In genomic region chr10:110226926-110227641, GRCh38 we compare ENCODE assay signal across 8 cellular contexts. TPM values are rescaled to one million over a fixed set of nuclear protein-coding genes. Genes with fewer than 3 reads are reported as not detected.
A peak's percentile ranks its signal among the peaks of the same experiment; 100 is the strongest.
DNase-seq lines count a peak whose midpoint lies in the region; ATAC-seq and TF ChIP-seq lines count a peak whose summit lies in the region.

No MANE protein-coding gene starts in this region.

- H3K4me1 ChIP-seq in right atrium auricular region (peaks cover 0 to 42% of the 10 kb centered on the region in 2 donors), prostate gland (replicated peaks) (no peaks in the 10 kb centered on the region)

- DNase-seq in COLO668 (lab: John Stamatoyannopoulos, UW; ENCODE audit: unreplicated experiment) (peak; percentile 59), HL-60 (ENCODE audit: low read depth in 1 of 2, low spot score in 1 of 2) (peak; percentile 82 to 84), T-helper 17 cell (peak; percentile 57 to 78 (median 75)), amniotic stem cell (lab: John Stamatoyannopoulos, UW) (peak; percentile 85), right atrium auricular region (ENCODE audit: low spot score) (no peak), prostate gland (ENCODE audit: low spot score) (peak; percentile 60)

- no peaks in the 10 kb centered on the region for H3K27me3 Mint-ChIP-seq in T-helper 17 cell

- peak; percentile 50 for TF ChIP-seq POLR2A in prostate gland (IDR thresholded peaks at IDR 0.05)

- peaks cover 27% of the 10 kb centered on the region for H3K4me1 Mint-ChIP-seq in T-helper 17 cell

- peak overlapping the region; percentile 91 for H3K27ac Mint-ChIP-seq in T-helper 17 cell

- H3K36me3 Mint-ChIP-seq in T-helper 17 cell (ENCODE audit: low read depth), result peaks cover 4% of the 10 kb centered on the region

- H3K27me3 ChIP-seq in HL-60 (ENCODE audit: insufficient read depth, poor library complexity, severe bottlenecking) (no peaks in the 10 kb centered on the region), right atrium auricular region (no peaks in the 10 kb centered on the region), prostate gland (replicated peaks; ENCODE audit: insufficient read depth) (no peaks in the 10 kb centered on the region)

- peak overlapping the region; percentile 66 for H3K4me3 ChIP-seq in HL-60 (replicated peaks; ENCODE audit: insufficient read depth, low read length)
- peak overlapping the region; percentile 82 to 87 for H3K4me3 ChIP-seq in right atrium auricular region
- peak overlapping the region; percentile 78 to 89 for H3K4me3 ChIP-seq in prostate gland

- no peaks in the 10 kb centered on the region for H3K36me3 ChIP-seq in right atrium auricular region
- no peaks in the 10 kb centered on the region for H3K36me3 ChIP-seq in prostate gland

- no peak for TF ChIP-seq CTCF in HL-60 (IDR thresholded peaks at IDR 0.05; ENCODE audit: insufficient read depth, low read length)
- TF ChIP-seq CTCF in right atrium auricular region (IDR thresholded peaks at IDR 0.05), result no peak
- TF ChIP-seq CTCF in prostate gland (IDR thresholded peaks at IDR 0.05), result no peak

- ATAC-seq in T-helper 17 cell (peak; percentile 45), HG03135 (IDR thresholded peaks at IDR 0.05; ENCODE audit: unreplicated experiment) (no peak), GM21367 (IDR thresholded peaks at IDR 0.05; ENCODE audit: unreplicated experiment) (no peak)

- H3K4me3 Mint-ChIP-seq in T-helper 17 cell, result peak overlapping the region; percentile 95

- 1% methylated on average over 70 of the region's 71 CpGs for WGBS in prostate gland

- intact Hi-C loops in prostate gland (cut with DNase I), result loop anchor here (1.0 to 5.0 kb wide), 3 partner anchors 17 to 270 kb away; partner anchors contain the start of gene DUSP5

- H3K27ac ChIP-seq in HL-60 (replicated peaks) (peak overlapping the region; percentile 48), right atrium auricular region (peak overlapping the region; percentile 98 to 99), prostate gland (peak overlapping the region; percentile 96)

- no peaks in the 10 kb centered on the region for H3K9me3 ChIP-seq in T-helper 17 cell (ENCODE audit: control insufficient read depth, low read length, poor library complexity, severe bottlenecking)
- no peaks in the 10 kb centered on the region for H3K9me3 ChIP-seq in right atrium auricular region
- H3K9me3 ChIP-seq in prostate gland, result no peaks in the 10 kb centered on the region

RNA-seq across cellular contexts. Expression of gene MXI1, which starts 19.7 kb away (rescaled TPM):
- 10 to 100 TPM; 43.2 to 48.8 TPM for total RNA-seq in T-helper 17 cell
- total RNA-seq in right atrium auricular region, result 10 to 100 TPM; 50.8 to 78.8 TPM
- 10 to 100 TPM; 36.3 to 83.3 TPM for total RNA-seq in prostate gland

Comparison
In these comparisons a context has a peak if more than half of its experiments do, and no peak if none do; other contexts are left out.
1. H3K27ac ChIP-seq: peak in every context shown above with its lines; median percentile 98 in right atrium auricular region; 96 in prostate gland; 48 in HL-60.